8 cellular contexts compared by ENCODE assay signal in the genomic region with DNA sequence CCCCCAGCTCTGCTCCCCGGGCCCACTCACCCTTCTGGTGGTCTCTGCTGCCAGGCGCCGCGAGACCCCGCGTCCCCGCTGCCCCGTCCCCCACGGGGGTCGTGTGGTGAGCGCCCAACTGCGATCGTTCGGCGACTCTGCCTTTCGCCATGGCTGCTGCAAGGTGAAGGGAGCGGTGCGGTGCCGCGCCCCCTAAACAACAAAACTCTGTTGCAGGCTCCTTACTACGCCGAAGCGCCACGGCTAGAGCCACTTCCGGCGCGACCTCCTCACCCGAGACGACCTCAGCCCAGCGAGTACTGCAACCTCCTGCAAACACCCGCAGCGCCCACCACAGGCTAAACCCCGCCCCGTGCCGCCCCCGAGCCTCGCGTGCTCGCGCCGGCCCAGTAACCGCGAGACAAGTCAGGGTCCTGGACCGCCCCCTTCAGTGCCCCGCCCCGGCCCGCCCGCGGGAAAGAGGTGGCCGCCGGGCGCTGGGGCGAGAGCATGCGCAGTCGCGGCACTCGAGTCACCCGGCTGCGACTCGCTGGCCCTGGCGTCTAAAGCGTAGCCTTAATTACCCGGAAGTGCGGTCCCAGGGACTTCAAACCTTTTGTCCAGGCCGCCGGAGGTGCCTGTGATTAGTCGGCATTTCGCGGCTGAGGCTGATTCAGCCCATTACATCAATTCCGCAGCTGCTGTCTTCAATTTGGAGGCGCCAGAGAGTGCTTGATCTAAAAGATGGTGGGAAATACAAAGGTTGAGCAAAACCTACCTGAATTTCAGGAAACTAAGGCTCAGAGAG. TPM values are rescaled to one million over a fixed set of nuclear protein-coding genes. Genes with fewer than 3 reads are reported as not detected.
DNase-seq lines count a peak whose midpoint lies in the region; ATAC-seq and TF ChIP-seq lines count a peak whose summit lies in the region.

A gene with protein sequence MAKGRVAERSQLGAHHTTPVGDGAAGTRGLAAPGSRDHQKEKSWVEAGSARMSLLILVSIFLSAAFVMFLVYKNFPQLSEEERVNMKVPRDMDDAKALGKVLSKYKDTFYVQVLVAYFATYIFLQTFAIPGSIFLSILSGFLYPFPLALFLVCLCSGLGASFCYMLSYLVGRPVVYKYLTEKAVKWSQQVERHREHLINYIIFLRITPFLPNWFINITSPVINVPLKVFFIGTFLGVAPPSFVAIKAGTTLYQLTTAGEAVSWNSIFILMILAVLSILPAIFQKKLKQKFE (minus strand): TSS at position 303 of the 787 bp plus-strand sequence. CDS start 152 bp downstream, at position 151.

- peak; percentile 35 for TF ChIP-seq CTCF in chondrocyte (IDR thresholded peaks at IDR 0.05)

- peak; percentile 97 for ATAC-seq in HG03432 (IDR thresholded peaks at IDR 0.05; ENCODE audit: unreplicated experiment)

- TF ChIP-seq POLR2A in GM19099 (IDR thresholded peaks at IDR 0.05; ENCODE audit: extremely low read depth, insufficient read length, low read depth): peak; percentile 92

- peak within 1 kb of the TSS; percentile 92 for H3K4me3 Mint-ChIP-seq in chondrocyte (ENCODE audit: unreplicated experiment)

- no peaks in the 10 kb centered on the region for H3K36me3 Mint-ChIP-seq in chondrocyte (ENCODE audit: low read depth)

- H3K4me1 Mint-ChIP-seq in chondrocyte (ENCODE audit: low read depth): peaks cover 34% of the 10 kb centered on the region

- no peaks in the 10 kb centered on the region for H3K9me3 Mint-ChIP-seq in chondrocyte (ENCODE audit: low read depth)

- peak; percentile 100 for DNase-seq in AG20443 (ENCODE audit: low spot score)
- peak; percentile 96 for DNase-seq in NCI-H510A (lab: John Stamatoyannopoulos, UW)
- peak; percentile 99 for DNase-seq in activated CD4-positive, alpha-beta T cell treated with anti-CD3 and anti-CD28 coated beads for 24 hours (ENCODE audit: low read depth in 2 of 2)
- DNase-seq in chondrocyte (ENCODE audit: low spot score): peak; percentile 97
- DNase-seq in kidney glomerular epithelial cell (lab: John Stamatoyannopoulos, UW): peak; percentile 97
- DNase-seq in stimulated activated CD4-positive, alpha-beta T cell treated with anti-CD3 and anti-CD28 coated beads, Interleukin-1b, Interleukin-23, amount 100 ng/mL, for 1 hour (ENCODE audit: low read depth in 2 of 2): peak; percentile 97 to 99

- H3K27me3 Mint-ChIP-seq in chondrocyte (ENCODE audit: low read depth): no peaks in the 10 kb centered on the region

- H3K27ac Mint-ChIP-seq in chondrocyte (ENCODE audit: unreplicated experiment): peak within 1 kb of the TSS; percentile 93

RNA-seq across cellular contexts. Expression of the gene that starts here (rescaled TPM):
- 24.6 to 30.8 TPM (median 27.9 TPM) in 3 replicates for total RNA-seq in chondrocyte

Comparison
In these comparisons a context has a peak if more than half of its experiments do, and no peak if none do; other contexts are left out.
1. Peak in every context shown above with its lines: DNase-seq and ATAC-seq.